In the genomic region with DNA sequence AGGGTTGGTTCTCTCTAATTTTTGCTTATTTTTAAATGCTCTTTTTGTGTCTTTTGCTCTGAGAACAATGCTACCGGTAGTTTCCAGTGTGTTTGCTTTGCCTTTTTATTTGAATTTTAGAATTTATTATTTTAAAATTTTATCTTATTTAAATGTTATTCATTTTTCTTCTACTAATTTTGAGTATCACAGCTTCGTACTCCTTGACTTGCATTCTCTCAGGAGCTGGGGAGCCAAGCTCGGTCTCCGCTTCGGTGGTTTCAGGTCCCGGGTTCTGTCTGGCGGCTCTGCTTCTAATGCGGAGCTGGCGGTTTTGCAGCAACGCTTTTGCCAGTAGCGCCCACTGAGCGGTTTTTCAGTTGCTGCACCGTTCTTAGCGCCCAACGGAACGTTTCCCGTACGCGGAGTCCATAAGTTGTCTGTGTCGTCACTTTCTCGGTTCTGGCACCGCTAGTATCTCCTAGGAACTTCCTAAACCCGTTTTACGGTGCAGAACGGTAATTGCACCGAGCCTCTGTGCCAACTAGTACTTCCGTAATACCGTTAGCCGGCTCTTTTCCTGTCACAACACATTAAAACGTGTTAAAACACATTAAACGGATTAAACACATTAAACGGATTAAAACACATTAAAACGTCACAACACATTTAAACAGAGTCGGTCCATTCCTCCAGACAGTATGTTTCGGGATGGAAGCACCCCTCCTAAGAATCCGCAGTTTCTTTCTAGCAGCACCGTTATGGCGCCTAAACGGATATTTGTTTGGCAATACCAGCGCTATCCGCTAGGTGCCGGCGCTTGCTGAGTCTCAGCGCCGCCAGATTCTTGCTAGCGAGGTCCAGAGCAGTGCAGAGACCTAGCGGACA, we compare ENCODE assay signal across 8 cellular contexts. TPM values are rescaled to one million over a fixed set of nuclear protein-coding genes. Genes with fewer than 3 reads are reported as not detected.
DNase-seq lines count a peak whose midpoint lies in the region; ATAC-seq, FAIRE-seq and TF ChIP-seq lines count a peak whose summit lies in the region.

No MANE protein-coding gene starts in this region.

- DNase-seq in DMS 273 (lab: John Stamatoyannopoulos, UW; ENCODE audit: unreplicated experiment), result peak; percentile 93
- peak; percentile 90 for DNase-seq in Jurkat, Clone E6-1 (ENCODE audit: low read depth, low spot score)
- peak; percentile 81 for DNase-seq in T-helper 9 cell
- no peak for DNase-seq in GM12878 (ENCODE audit: low read depth, low spot score)
- DNase-seq in immature natural killer cell, result peak; percentile 85 to 89 (median 89)
- peak; percentile 75 for DNase-seq in small intestine
- DNase-seq in NCI-H345 treated with DMSO at 0.1 percent for 48 hours (lab: John Stamatoyannopoulos, UW; ENCODE audit: unreplicated experiment), result no peak

- H3K4me1 ChIP-seq in GM12878 (ENCODE audit: control insufficient read depth, insufficient read depth, low read length) (peaks cover 12% of the 10 kb centered on the region), small intestine (ENCODE audit: control insufficient read depth in 2 of 2, insufficient read depth in 1 of 2, low read depth in 1 of 2, low read length in 1 of 2) (no peaks in the 10 kb centered on the region)

- intact Hi-C loops in GM12878 (cut with micrococcal nuclease; ENCODE audit: unreplicated experiment), result loop anchor here (1.0 to 10.0 kb wide), 7 partner anchors 14 to 560 kb away; partner anchors contain the start of genes HMGCS1, PAIP1 and TMEM267

- H3K36me3 ChIP-seq in GM12878 (ENCODE audit: control insufficient read depth in 2 of 2, insufficient read depth in 2 of 2, low read length in 1 of 2), result no peaks in the 10 kb centered on the region
- H3K36me3 ChIP-seq in small intestine (ENCODE audit: control insufficient read depth in 2 of 2, insufficient read depth in 2 of 2, low read length in 2 of 2), result no peaks in the 10 kb centered on the region

- BruUV-seq in GM12878 (replicated peaks; lab: Mats Ljungman, UMichigan), result no TSS peak

- peak overlapping the region; percentile 100 for H3K27ac Mint-ChIP-seq in immature natural killer cell

- peak overlapping the region; percentile 94 for H3K4me2 ChIP-seq in GM12878 (ENCODE audit: control insufficient read depth, insufficient read depth)

- peak; percentile 89 to 94 (median 90) for TF ChIP-seq CTCF in GM12878 (IDR thresholded peaks at IDR 0.05 in 2 of 3, conservative IDR thresholded peaks at IDR 0.05 in 1 of 3; ENCODE audit: control insufficient read depth in 2 of 3, extremely low read depth in 1 of 3, insufficient read depth in 1 of 3, low read depth in 3 of 3, low read length in 3 of 3)

- H3K27me3 ChIP-seq in GM12878 (replicated peaks in 1 of 2; ENCODE audit: control insufficient read depth in 2 of 2, insufficient read depth in 2 of 2, low read length in 1 of 2), result no peaks in the 10 kb centered on the region
- peaks cover 0 to 8% of the 10 kb centered on the region in 2 donors for H3K27me3 ChIP-seq in small intestine (ENCODE audit: control insufficient read depth in 2 of 2, insufficient read depth in 2 of 2, low read length in 2 of 2)

- POLR2A ChIA-PET in GM12878 (lab: Charles Lee), result interaction anchor here (0.6 to 5.1 kb wide), 10 partner anchors 14 to 395 kb away, joined by 3 to 62 read pairs (median 8); partner anchors contain the start of gene ANXA2R

- peak overlapping the region; percentile 87 to 100 (median 99) for H3K4me3 Mint-ChIP-seq in immature natural killer cell

- 0 out of 2 replicates have a peak, but pooled peaks have one; percentile 29 for TF ChIP-seq POLR2A in GM12878 (IDR thresholded peaks at IDR 0.05; ENCODE audit: low read depth, low read length)

- in situ Hi-C loops in GM12878 (cut with MboI), result loop anchor here (5.0 kb wide), 1 partner anchor 42 kb away; no protein-coding TSS in a partner anchor

- RAD21 ChIA-PET in GM12878 (lab: Charles Lee; ENCODE audit: unreplicated experiment), result interaction anchor here (0.6 to 7.7 kb wide), 15 partner anchors 14 to 319 kb away, joined by 3 to 78 read pairs (median 5); partner anchors contain the start of genes ANXA2R and ZNF131

- SMC1A ChIA-PET in GM12878 (lab: Charles Lee; ENCODE audit: uncharacterized antibody, unreplicated experiment), result interaction anchor here (0.7 to 4.2 kb wide), 19 partner anchors 9 to 194 kb away, joined by 3 to 47 read pairs (median 5); partner anchors contain the start of gene ANXA2R

- peaks cover 42 to 47% of the 10 kb centered on the region in 2 donors for H3K4me1 Mint-ChIP-seq in immature natural killer cell

- H3K9me3 ChIP-seq in GM12878 (replicated peaks; ENCODE audit: control insufficient read depth, insufficient read depth, low read length) (no peaks in the 10 kb centered on the region), small intestine (ENCODE audit: control insufficient read depth, low read depth) (no peaks in the 10 kb centered on the region)

- 3% methylated on average over 47 of the region's 47 CpGs for WGBS in GM12878 (ENCODE audit: insufficient coverage, insufficient replicate concordance, low lambda C conversion rate, missing lambda C conversion rate)
- 4 to 11% (median 9%) methylated on average over 47 of the region's 47 CpGs for WGBS in small intestine, 3 donors

- FAIRE-seq in GM12878 (lab: Jason Lieb, UNC) (peak; percentile 89), small intestine (lab: Jason Lieb, UNC) (no peak)

- peak overlapping the region; percentile 85 for H3K9ac ChIP-seq in GM12878 (ENCODE audit: control insufficient read depth, insufficient read depth, low read length)

- ATAC-seq in GM21526 (IDR thresholded peaks at IDR 0.05; ENCODE audit: low FRiP score, unreplicated experiment) (peak; percentile 58), GM12878 (peak; percentile 72)

- H3K4me3 ChIP-seq in Jurkat, Clone E6-1 (ENCODE audit: low read length), result peak overlapping the region; percentile 72
- H3K4me3 ChIP-seq in GM12878 (peak overlapping the region; percentile 82), small intestine (ENCODE audit: low read depth in 1 of 2, low read length in 2 of 2) (peak overlapping the region; percentile 2 to 26)

- 0 out of 4 replicates have a peak, but pooled peaks of 1 of the 2 experiments have one; percentile 13 for TF ChIP-seq EP300 in GM12878 (IDR thresholded peaks at IDR 0.05; ENCODE audit: borderline replicate concordance in 1 of 2, control insufficient read depth in 1 of 2, low read depth in 2 of 2, low read length in 2 of 2)

- no peaks in the 10 kb centered on the region for H4K20me1 ChIP-seq in GM12878 (ENCODE audit: control insufficient read depth, insufficient read depth)

- H2AFZ ChIP-seq in GM12878 (ENCODE audit: control insufficient read depth, low read depth, low read length), result peak overlapping the region; percentile 97

- CTCF ChIA-PET in GM12878 (lab: Yijun Ruan, JAX), result interaction anchor here (0.8 to 4.4 kb wide), 20 partner anchors 9 to 183 kb away, joined by 3 to 70 read pairs (median 6); partner anchors contain the start of genes ANXA2R and SELENOP

- no peaks in the 10 kb centered on the region for H3K9me3 Mint-ChIP-seq in immature natural killer cell

- TF ChIP-seq RAD21 in GM12878 (IDR thresholded peaks at IDR 0.05; ENCODE audit: insufficient read depth, low read depth, low read length), result peak; percentile 75

- H3K36me3 Mint-ChIP-seq in immature natural killer cell, result no peaks in the 10 kb centered on the region

- peak overlapping the region; percentile 94 for H3K27ac ChIP-seq in GM12878 (ENCODE audit: control insufficient read depth, insufficient read depth)
- peak overlapping the region; percentile 63 to 72 for H3K27ac ChIP-seq in small intestine (ENCODE audit: low read depth in 1 of 2, low read length in 1 of 2)

- H3K79me2 ChIP-seq in GM12878 (ENCODE audit: control insufficient read depth, insufficient read depth, low read length), result peaks cover 4% of the 10 kb centered on the region

- H3K27me3 Mint-ChIP-seq in immature natural killer cell (ENCODE audit: low read depth in 3 of 3), result peaks cover 37 to 53% (median 48%) of the 10 kb centered on the region in 3 donors

TF ChIP-seq in GM12878, 131 proteins besides CTCF, POLR2A, EP300 and RAD21 (continues in another document):
- no peak for TF ChIP-seq CHD4 (IDR thresholded peaks at IDR 0.05)
- no peak for TF ChIP-seq RAD51 (IDR thresholded peaks at IDR 0.05)
- no peak; the same call in 1 of the 2 replicates for TF ChIP-seq CHD1 (IDR thresholded peaks at IDR 0.05; ENCODE audit: low read depth, low read length)
- TF ChIP-seq ZNF622 (IDR thresholded peaks at IDR 0.05), result no peak
- TF ChIP-seq IRF5 (IDR thresholded peaks at IDR 0.05; ENCODE audit: borderline replicate concordance), result no peak
- TF ChIP-seq EZH2 (IDR thresholded peaks at IDR 0.05; ENCODE audit: borderline replicate concordance, control insufficient read depth, low read depth, low read length), result no peak

RNA-seq across cellular contexts. Expression of gene ANXA2R, which starts 45.6 kb away (rescaled TPM):
- 31.8 TPM for polyA plus RNA-seq in Jurkat, Clone E6-1 (2012; ENCODE audit: insufficient read depth, insufficient read length)
- 5.8 and 9.3 TPM in 2 replicates for total RNA-seq in GM12878 (2013; cell fraction: nucleolus; rRNA removed)
- 4.3 and 4.7 TPM in 2 replicates for total RNA-seq in GM12878 (2014; rRNA removed)
- total RNA-seq in GM12878 (2014; rRNA removed; fragmentation: Illumina TruSeq; extraction: Trizol), result 4.2 and 5.1 TPM in 2 replicates
- 4.4 and 5.2 TPM in 2 replicates for total RNA-seq in GM12878 (2021)
- 1.4 TPM for polyA plus RNA-seq in GM12878 (2011; ENCODE audit: low read depth)
- 1.8 and 2.3 TPM in 2 replicates for polyA plus RNA-seq in GM12878 (2011; rRNA removed)
- polyA plus RNA-seq in GM12878 (2011; cell fraction: cytosol; rRNA removed), result 1.6 and 2.1 TPM in 2 replicates
- polyA plus RNA-seq in GM12878 (2011; cell fraction: nucleus; rRNA removed), result 4.3 and 4.7 TPM in 2 replicates
- 2.2 and 2.4 TPM in 2 replicates for polyA plus RNA-seq in GM12878 (2012)
- polyA plus RNA-seq in GM12878 (2014; fragmentation: Illumina TruSeq; extraction: Trizol), result 3.6 and 3.7 TPM in 2 replicates
- polyA plus RNA-seq in GM12878 (2014; fragmentation: Nextera tagmentation; extraction: Ambion mirVana), result 1 to 10 TPM; 3.2 to 4.5 TPM
- 6.8 and 7.8 TPM in 2 replicates for polyA plus RNA-seq in GM12878 (2014; rRNA removed)
- polyA plus RNA-seq in GM12878 (2016; fragmentation: Nextera tagmentation; extraction: Ambion mirVana), result 1 to 10 TPM; 6.4 to 6.7 TPM
- 3.0 and 4.7 TPM in 2 replicates for polyA minus RNA-seq in GM12878 (2011; rRNA and poly(A)+ RNA removed)
- 0.62 TPM in 1 of 2 replicates, not detected in the other for polyA minus RNA-seq in GM12878 (2011; cell fraction: cytosol; rRNA and poly(A)+ RNA removed)
- polyA minus RNA-seq in GM12878 (2011; cell fraction: nucleus; rRNA and poly(A)+ RNA removed), result 7.4 and 18.5 TPM in 2 replicates
- 10 to 100 TPM; 35.3 to 53.0 (median 44.3) TPM for polyA plus RNA-seq in immature natural killer cell
- polyA plus RNA-seq in small intestine, result 1 to 10 TPM in 2 of 3 donors, under 1 TPM in 1; 0.67 to 5.1 (median 4.1) TPM

Comparison
In these comparisons a context has a peak if more than half of its experiments do, and no peak if none do; other contexts are left out.
1. DNase-seq: peak in DMS 273 (single experiment), Jurkat, Clone E6-1 (single experiment), T-helper 9 cell (single experiment), immature natural killer cell (3 of 3) and small intestine (single experiment); none in GM12878 (single experiment) and NCI-H345 treated with DMSO at 0.1 percent for 48 hours (single experiment).
2. H3K4me3 ChIP-seq: peak in every context shown above with its lines; median percentile 82 in GM12878; 72 in Jurkat, Clone E6-1; 14 in small intestine.
3. RNA of gene ANXA2R, which starts 45.6 kb away (polyA plus RNA-seq): 35.3 to 53.0 TPM in immature natural killer cell; 1.4 to 7.8 TPM in GM12878 and 0.67 to 5.1 TPM in small intestine; every median in the first group is over 4 times any median in the second.